In the genomic region with DNA sequence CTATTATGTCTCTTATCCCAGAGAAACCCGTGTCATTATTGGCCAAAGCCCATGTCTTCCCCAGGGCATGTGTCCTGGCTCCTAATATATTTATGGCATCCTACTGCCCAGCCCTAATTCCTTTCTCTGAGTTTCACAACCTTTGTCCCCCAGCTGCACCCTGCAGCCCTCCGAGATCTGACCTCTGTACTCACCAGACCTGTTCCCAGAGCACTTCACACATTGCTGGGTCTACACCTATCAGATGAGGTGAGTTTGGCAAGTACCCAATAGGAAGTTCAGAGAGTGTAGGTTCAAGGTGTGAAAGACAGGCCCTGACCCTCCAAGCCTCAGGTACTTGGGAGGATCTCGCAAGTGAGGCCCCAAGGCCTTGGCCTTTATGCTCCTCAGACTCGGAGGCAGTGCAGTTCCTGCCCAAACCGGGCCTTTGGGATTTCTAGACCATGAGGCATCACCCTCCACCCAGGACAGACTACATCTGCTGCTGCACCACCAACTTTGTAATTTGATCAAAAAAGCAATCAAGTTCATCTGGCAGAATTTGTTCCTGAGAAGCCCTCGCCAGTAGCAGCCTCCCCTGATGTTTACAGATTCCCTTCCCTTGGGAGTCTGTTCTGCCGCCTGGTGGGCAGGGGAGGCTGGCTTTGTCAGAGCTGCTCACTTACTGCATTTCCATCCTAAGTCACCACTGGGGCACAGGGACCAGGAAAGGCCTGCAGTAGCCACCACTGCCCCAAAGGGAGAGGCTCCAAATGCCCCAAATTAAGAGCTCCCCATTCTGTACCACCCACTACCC, we compare ENCODE assay signal across 8 cellular contexts. TPM values are rescaled to one million over a fixed set of nuclear protein-coding genes. Genes with fewer than 3 reads are reported as not detected.
DNase-seq lines count a peak whose midpoint lies in the region; ATAC-seq, FAIRE-seq and TF ChIP-seq lines count a peak whose summit lies in the region.

No MANE protein-coding gene starts in this region.

- ATAC-seq in GM18873 (IDR thresholded peaks at IDR 0.05; ENCODE audit: low FRiP score, unreplicated experiment) (no peak), GM18511 (IDR thresholded peaks at IDR 0.05; ENCODE audit: unreplicated experiment) (no peak), HG03442 (IDR thresholded peaks at IDR 0.05; ENCODE audit: unreplicated experiment) (no peak)

- H3K4me3 Mint-ChIP-seq in IgD-negative memory B cell (peak overlapping the region; percentile 85 to 92 (median 88)), chondrocyte (ENCODE audit: unreplicated experiment) (peak overlapping the region; percentile 48)

- H3K4me1 Mint-ChIP-seq in IgD-negative memory B cell (peaks cover 16 to 41% (median 20%) of the 10 kb centered on the region in 3 donors), chondrocyte (ENCODE audit: low read depth) (peaks cover 42% of the 10 kb centered on the region)

- H3K27me3 Mint-ChIP-seq in IgD-negative memory B cell: no peaks in the 10 kb centered on the region
- H3K27me3 Mint-ChIP-seq in chondrocyte (ENCODE audit: low read depth): no peaks in the 10 kb centered on the region

- TF ChIP-seq POLR2A in GM12891 (IDR thresholded peaks at IDR 0.05; ENCODE audit: low read depth, low read length): no peak

- H3K4me1 ChIP-seq in muscle layer of duodenum (ENCODE audit: control insufficient read depth in 1 of 2, insufficient read depth in 2 of 2, low read length in 2 of 2): peaks cover 20 to 66% of the 10 kb centered on the region in 2 donors

- H3K4me3 ChIP-seq in muscle layer of duodenum (ENCODE audit: low read depth in 1 of 2, low read length in 2 of 2): peak overlapping the region; percentile 68

- no peaks in the 10 kb centered on the region for H3K27me3 ChIP-seq in muscle layer of duodenum (ENCODE audit: low read depth, low read length)

- H3K27ac Mint-ChIP-seq in IgD-negative memory B cell (peak overlapping the region; percentile 69 to 90 (median 73)), chondrocyte (ENCODE audit: unreplicated experiment) (no peak overlapping the region)

- peak; percentile 10 to 30 for DNase-seq in AML-193 (lab: John Stamatoyannopoulos, UW)
- no peak for DNase-seq in chondrocyte (ENCODE audit: low spot score)
- DNase-seq in GM12891 (ENCODE audit: insufficient read length, low spot score): no peak

- TF ChIP-seq CTCF in chondrocyte (IDR thresholded peaks at IDR 0.05): peak; percentile 60

- H3K36me3 Mint-ChIP-seq in IgD-negative memory B cell (peaks cover 3% of the 10 kb centered on the region), chondrocyte (ENCODE audit: low read depth) (peaks cover 12% of the 10 kb centered on the region)

- H3K9me3 Mint-ChIP-seq in IgD-negative memory B cell (no peaks in the 10 kb centered on the region), chondrocyte (ENCODE audit: low read depth) (no peaks in the 10 kb centered on the region)

- no peak for FAIRE-seq in GM12891 (lab: Jason Lieb, UNC)

- no peaks in the 10 kb centered on the region for H3K9me3 ChIP-seq in muscle layer of duodenum (ENCODE audit: control insufficient read depth in 1 of 2, low read length in 2 of 2)

- H3K36me3 ChIP-seq in muscle layer of duodenum (ENCODE audit: control insufficient read depth in 1 of 2, insufficient read depth in 2 of 2, low read length in 2 of 2): peaks cover 0 to 18% of the 10 kb centered on the region in 2 donors

- peak overlapping the region; percentile 34 for H3K27ac ChIP-seq in muscle layer of duodenum (ENCODE audit: low read length)

TF ChIP-seq in GM12891, 5 proteins besides CTCF, POLR2A, EP300 and RAD21:
- no peak for TF ChIP-seq POLR2AphosphoS5 (IDR thresholded peaks at IDR 0.05; ENCODE audit: low read depth, low read length)
- TF ChIP-seq TAF1 (IDR thresholded peaks at IDR 0.05; ENCODE audit: low read depth, low read length): no peak
- TF ChIP-seq POU2F2 (IDR thresholded peaks at IDR 0.05; ENCODE audit: low read depth, low read length): no peak
- no peak for TF ChIP-seq PAX5 (IDR thresholded peaks at IDR 0.05; ENCODE audit: insufficient read depth, low read length, severe bottlenecking)
- TF ChIP-seq SPI1 (IDR thresholded peaks at IDR 0.05; ENCODE audit: low read depth, low read length): no peak

RNA-seq across cellular contexts. Expression of gene CAMK2G, which starts 2.2 kb away (rescaled TPM):
- 7.2 TPM for polyA plus RNA-seq in IgD-negative memory B cell
- 30.5 to 31.7 TPM (median 30.5 TPM) in 3 replicates for total RNA-seq in chondrocyte
- 10.9 TPM for polyA plus RNA-seq in GM12891 (2012; ENCODE audit: low read depth, missing spikeins)

RNA-seq across cellular contexts. Expression of gene PLAU, which starts 38.8 kb away (rescaled TPM):
- polyA plus RNA-seq in IgD-negative memory B cell: not detected
- 54.2 to 84.9 TPM (median 54.8 TPM) in 3 replicates for total RNA-seq in chondrocyte
- 0.73 TPM for polyA plus RNA-seq in GM12891 (2012; ENCODE audit: low read depth, missing spikeins)

Comparison
In these comparisons a context has a peak if more than half of its experiments do, and no peak if none do; other contexts are left out.
1. DNase-seq: peak in AML-193 (2 of 2); none in chondrocyte (single experiment) and GM12891 (single experiment).